Comparison of ENCODE assay signal across 9 cellular contexts in genomic region chr4:140595065-140595464, GRCh38. TPM values are rescaled to one million over a fixed set of nuclear protein-coding genes. Genes with fewer than 3 reads are reported as not detected.
A peak's percentile ranks its signal among the peaks of the same experiment; 100 is the strongest.
DNase-seq lines count a peak whose midpoint lies in the region; ATAC-seq and TF ChIP-seq lines count a peak whose summit lies in the region.
"Had no signal": no experiment of that assay in that cellular context is flagged by ENCODE, and none has a peak within 500 bp of the region (broad histone marks: within the 10 kb centered on the region; RNA-seq: fewer than 3 reads in every experiment).

No MANE protein-coding gene starts in this region.

- H3K4me1 ChIP-seq in adipocyte (ENCODE audit: control insufficient read depth, insufficient read depth, low read length) (no peaks in the 10 kb centered on the region), right lobe of liver (peaks cover 0 to 3% (median 0%) of the 10 kb centered on the region in 4 donors)
- H3K4me1 ChIP-seq: BLaER1 treated with 17β-estradiol and CSF1 and Interleukin-3, amounts not matched to agents 10 nM and 100 nM had no signal

- DNase-seq in NCI-H2081 (lab: John Stamatoyannopoulos, UW) (peak; percentile 7 to 32), NCI-H2081 treated with DMSO at 0.1 percent for 48 hours (lab: John Stamatoyannopoulos, UW) (no peak), HK-2 (ENCODE audit: unreplicated experiment) (peak; percentile 17), adipocyte (ENCODE audit: low read depth) (peak; percentile 34), right lobe of liver (no peak)
- DNase-seq in natural killer cell treated with Interleukin-12 subunit alpha and Interleukin-12 subunit beta and Interleukin-15 and Interleukin-18, amount 100 ng/mL, for 72 hours (ENCODE audit: low spot score): no peak
- no peak for DNase-seq in activated CD4-positive, alpha-beta T cell treated with anti-CD3 and anti-CD28 coated beads, Interleukin-2, amount 10 ng/mL, durations not matched to agents 24 days and 14 days

- no peak overlapping the region for H3K9ac ChIP-seq in adipocyte (ENCODE audit: low read length)
- H3K9ac ChIP-seq: BLaER1 treated with 17β-estradiol and CSF1 and Interleukin-3, amounts not matched to agents 10 nM and 100 nM had no signal

- H3K27me3 Mint-ChIP-seq in natural killer cell treated with Interleukin-12 subunit alpha and Interleukin-12 subunit beta and Interleukin-15 and Interleukin-18, amount 100 ng/mL, for 72 hours: peaks cover 26 to 44% of the 10 kb centered on the region in 2 donors
- peaks cover 39% of the 10 kb centered on the region for H3K27me3 Mint-ChIP-seq in activated CD4-positive, alpha-beta T cell treated with anti-CD3 and anti-CD28 coated beads, Interleukin-2, amount 10 ng/mL, durations not matched to agents 24 days and 14 days

- no peak overlapping the region for H3K4me3 Mint-ChIP-seq in natural killer cell treated with Interleukin-12 subunit alpha and Interleukin-12 subunit beta and Interleukin-15 and Interleukin-18, amount 100 ng/mL, for 72 hours
- H3K4me3 Mint-ChIP-seq in activated CD4-positive, alpha-beta T cell treated with anti-CD3 and anti-CD28 coated beads, Interleukin-2, amount 10 ng/mL, durations not matched to agents 24 days and 14 days: no peak overlapping the region

- peaks cover 8% of the 10 kb centered on the region for H3K9me3 ChIP-seq in adipocyte (ENCODE audit: control insufficient read depth, low read length)
- no peaks in the 10 kb centered on the region for H3K9me3 ChIP-seq in right lobe of liver

- H3K4me1 Mint-ChIP-seq in natural killer cell treated with Interleukin-12 subunit alpha and Interleukin-12 subunit beta and Interleukin-15 and Interleukin-18, amount 100 ng/mL, for 72 hours (ENCODE audit: low read depth in 2 of 2): no peaks in the 10 kb centered on the region
- H3K4me1 Mint-ChIP-seq in activated CD4-positive, alpha-beta T cell treated with anti-CD3 and anti-CD28 coated beads, Interleukin-2, amount 10 ng/mL, durations not matched to agents 24 days and 14 days: no peaks in the 10 kb centered on the region

- H3K27me3 ChIP-seq in adipocyte (replicated peaks; ENCODE audit: control insufficient read depth, insufficient read depth, low read length) (peaks cover 4% of the 10 kb centered on the region), right lobe of liver (no peaks in the 10 kb centered on the region)
- H3K27me3 ChIP-seq: BLaER1 treated with 17β-estradiol and CSF1 and Interleukin-3, amounts not matched to agents 10 nM and 100 nM had no signal

- H3K27ac ChIP-seq in right lobe of liver: no peak overlapping the region
- H3K27ac ChIP-seq: BLaER1 treated with 17β-estradiol and CSF1 and Interleukin-3, amounts not matched to agents 10 nM and 100 nM had no signal

- no peak overlapping the region for H3K27ac Mint-ChIP-seq in natural killer cell treated with Interleukin-12 subunit alpha and Interleukin-12 subunit beta and Interleukin-15 and Interleukin-18, amount 100 ng/mL, for 72 hours
- no peak overlapping the region for H3K27ac Mint-ChIP-seq in activated CD4-positive, alpha-beta T cell treated with anti-CD3 and anti-CD28 coated beads, Interleukin-2, amount 10 ng/mL, durations not matched to agents 24 days and 14 days

- no peaks in the 10 kb centered on the region for H3K36me3 ChIP-seq in adipocyte (ENCODE audit: control insufficient read depth, insufficient read depth, low read length, severe bottlenecking)
- no peaks in the 10 kb centered on the region for H3K36me3 ChIP-seq in right lobe of liver
- H3K36me3 ChIP-seq: BLaER1 treated with 17β-estradiol and CSF1 and Interleukin-3, amounts not matched to agents 10 nM and 100 nM had no signal

- H3K9me3 Mint-ChIP-seq in natural killer cell treated with Interleukin-12 subunit alpha and Interleukin-12 subunit beta and Interleukin-15 and Interleukin-18, amount 100 ng/mL, for 72 hours: no peaks in the 10 kb centered on the region
- peaks cover 6% of the 10 kb centered on the region for H3K9me3 Mint-ChIP-seq in activated CD4-positive, alpha-beta T cell treated with anti-CD3 and anti-CD28 coated beads, Interleukin-2, amount 10 ng/mL, durations not matched to agents 24 days and 14 days

- intact Hi-C loops in right lobe of liver (cut with DNase I): loop anchor here in 1 of 2 donors (10.0 kb wide), 1 partner anchor 260 kb away; no protein-coding TSS in a partner anchor
- intact Hi-C loops in activated CD4-positive, alpha-beta T cell treated with anti-CD3 and anti-CD28 coated beads, Interleukin-2, amount 10 ng/mL, durations not matched to agents 24 days and 14 days (cut with micrococcal nuclease): no loop called here

- H3K36me3 Mint-ChIP-seq in natural killer cell treated with Interleukin-12 subunit alpha and Interleukin-12 subunit beta and Interleukin-15 and Interleukin-18, amount 100 ng/mL, for 72 hours: no peaks in the 10 kb centered on the region
- H3K36me3 Mint-ChIP-seq in activated CD4-positive, alpha-beta T cell treated with anti-CD3 and anti-CD28 coated beads, Interleukin-2, amount 10 ng/mL, durations not matched to agents 24 days and 14 days (ENCODE audit: low read depth): no peaks in the 10 kb centered on the region

- WGBS in right lobe of liver (ENCODE audit: insufficient coverage, low coverage, low lambda C conversion rate, missing lambda C conversion rate): 36% methylated on average over 1 of the region's 1 CpG

- no peak for TF ChIP-seq POLR2A in right lobe of liver (IDR thresholded peaks at IDR 0.05)

- H3K4me3 ChIP-seq in adipocyte (ENCODE audit: low read length): no peak overlapping the region
- no peak overlapping the region for H3K4me3 ChIP-seq in right lobe of liver
- H3K4me3 ChIP-seq: BLaER1 treated with 17β-estradiol and CSF1 and Interleukin-3, amounts not matched to agents 10 nM and 100 nM had no signal

- peak; percentile 59 to 75 (median 70) for TF ChIP-seq CTCF in right lobe of liver (IDR thresholded peaks at IDR 0.05)

- ATAC-seq in right lobe of liver (peak; percentile 97 to 99 (median 98)), GM19455 (IDR thresholded peaks at IDR 0.05; ENCODE audit: unreplicated experiment) (no peak)
- ATAC-seq in natural killer cell treated with Interleukin-12 subunit alpha and Interleukin-12 subunit beta and Interleukin-15 and Interleukin-18, amount 100 ng/mL, for 72 hours: no peak

RNA-seq across cellular contexts. Expression of gene UCP1, which starts 26.3 kb away (rescaled TPM):
- not detected for total RNA-seq in right lobe of liver
- not detected for total RNA-seq in natural killer cell treated with Interleukin-12 subunit alpha and Interleukin-12 subunit beta and Interleukin-15 and Interleukin-18, amount 100 ng/mL, for 72 hours
- total RNA-seq in activated CD4-positive, alpha-beta T cell treated with anti-CD3 and anti-CD28 coated beads, Interleukin-2, amount 10 ng/mL, durations not matched to agents 24 days and 14 days: not detected in 2 replicates

Comparison
In these comparisons a context has a peak if more than half of its experiments do, and no peak if none do; other contexts are left out.
1. DNase-seq: peak in NCI-H2081 (2 of 2), HK-2 (single experiment) and adipocyte (single experiment); none in NCI-H2081 treated with DMSO at 0.1 percent for 48 hours (single experiment), right lobe of liver (0 of 3), natural killer cell treated with Interleukin-12 subunit alpha and Interleukin-12 subunit beta and Interleukin-15 and Interleukin-18, amount 100 ng/mL, for 72 hours (single experiment) and activated CD4-positive, alpha-beta T cell treated with anti-CD3 and anti-CD28 coated beads, Interleukin-2, amount 10 ng/mL, durations not matched to agents 24 days and 14 days (single experiment).
2. ATAC-seq: peak in right lobe of liver (4 of 4); none in GM19455 (single experiment) and natural killer cell treated with Interleukin-12 subunit alpha and Interleukin-12 subunit beta and Interleukin-15 and Interleukin-18, amount 100 ng/mL, for 72 hours (0 of 2).